1 cellular context compared by ENCODE assay signal in genomic region chr1:25993197-25993951, GRCh38.
A peak's percentile ranks its signal among the peaks of the same experiment; 100 is the strongest.
TF ChIP-seq lines count a peak whose summit lies in the region.

No MANE protein-coding gene starts in this region.

TF ChIP-seq in K562, 482 proteins besides CTCF, POLR2A, EP300 and RAD21 (continued from another document and continues in another):
- TF ChIP-seq ZNF609 (CRISPR knock-in tag; IDR thresholded peaks at IDR 0.05; ENCODE audit: borderline replicate concordance) (0 out of 2 replicates have a peak, but pooled peaks have one; percentile 35), ZNF197 (CRISPR knock-in tag; IDR thresholded peaks at IDR 0.05; ENCODE audit: low read depth) (no peak), ZBTB17 (CRISPR knock-in tag; IDR thresholded peaks at IDR 0.05) (no peak), BCOR (IDR thresholded peaks at IDR 0.05) (no peak), NELFE (IDR thresholded peaks at IDR 0.05; ENCODE audit: insufficient read depth, insufficient read length) (no peak), ID3 (CRISPR knock-in tag; IDR thresholded peaks at IDR 0.05) (no peak), ID3 (tag; IDR thresholded peaks at IDR 0.05) (peak; percentile 68; the same call in 1 of the 2 replicates), ZNF395 (CRISPR knock-in tag; IDR thresholded peaks at IDR 0.05) (no peak), BRD9 (IDR thresholded peaks at IDR 0.05; ENCODE audit: low read depth, partially characterized antibody) (no peak), ZNF780A (CRISPR knock-in tag; IDR thresholded peaks at IDR 0.05) (no peak), ZNF589 (CRISPR knock-in tag; IDR thresholded peaks at IDR 0.05; ENCODE audit: low read depth) (peak; percentile 68; the same call in 1 of the 2 replicates), ZFX (CRISPR knock-in tag; IDR thresholded peaks at IDR 0.05) (peak; percentile 34; the same call in 1 of the 2 replicates), HNRNPL (IDR thresholded peaks at IDR 0.05; ENCODE audit: low read depth, low read length) (no peak), NCOA1 (IDR thresholded peaks at IDR 0.05; ENCODE audit: low read depth) (no peak), TRIM25 (IDR thresholded peaks at IDR 0.05; ENCODE audit: borderline replicate concordance) (no peak), ELF1 (tag; IDR thresholded peaks at IDR 0.05) (no peak), HIVEP1 (CRISPR knock-in tag; IDR thresholded peaks at IDR 0.05) (no peak), ZFP36 (IDR thresholded peaks at IDR 0.05; ENCODE audit: low read depth, low read length, partially characterized antibody) (no peak), CGGBP1 (CRISPR knock-in tag; IDR thresholded peaks at IDR 0.05) (no peak), JUNB (CRISPR knock-in tag; conservative IDR thresholded peaks at IDR 0.05) (no peak), ETV6 (IDR thresholded peaks at IDR 0.05; ENCODE audit: borderline replicate concordance in 1 of 2, low read depth in 2 of 2, low read length in 1 of 2) (no peak), ETV6 (CRISPR knock-in tag; IDR thresholded peaks at IDR 0.05; ENCODE audit: borderline replicate concordance) (no peak), NFRKB (IDR thresholded peaks at IDR 0.05; ENCODE audit: low read depth) (no peak), ZNF75A (CRISPR knock-in tag; IDR thresholded peaks at IDR 0.05) (no peak), SREBF2 (CRISPR knock-in tag; IDR thresholded peaks at IDR 0.05) (no peak), RFX5 (IDR thresholded peaks at IDR 0.05; ENCODE audit: low read depth, low read length) (no peak), HOXB6 (CRISPR knock-in tag; IDR thresholded peaks at IDR 0.05; ENCODE audit: borderline replicate concordance) (no peak), MXI1 (IDR thresholded peaks at IDR 0.05; ENCODE audit: low read depth, low read length) (no peak), CBX8 (IDR thresholded peaks at IDR 0.05; ENCODE audit: borderline replicate concordance, extremely low read depth, low read depth, low read length, poor library complexity, severe bottlenecking) (no peak), KDM5B (IDR thresholded peaks at IDR 0.05; ENCODE audit: insufficient replicate concordance, low read depth, low read length) (no peak), ZNF23 (CRISPR knock-in tag; IDR thresholded peaks at IDR 0.05) (no peak), DDX20 (tag; IDR thresholded peaks at IDR 0.05; ENCODE audit: low read depth) (no peak), NR2C2 (CRISPR knock-in tag; IDR thresholded peaks at IDR 0.05) (no peak), NR2C2 (tag; IDR thresholded peaks at IDR 0.05) (peak; percentile 30; the same call in 1 of the 2 replicates), TRIM28 (IDR thresholded peaks at IDR 0.05) (no peak; the same call in 1 of the 2 replicates), FOXJ2 (tag; IDR thresholded peaks at IDR 0.05) (no peak), HBP1 (CRISPR knock-in tag; IDR thresholded peaks at IDR 0.05) (no peak), U2AF1 (optimal IDR thresholded peaks at IDR 0.05; ENCODE audit: low read depth, low read length) (no peak), ARID4B (CRISPR knock-in tag; IDR thresholded peaks at IDR 0.05) (no peak), CSDE1 (IDR thresholded peaks at IDR 0.05) (0 out of 4 replicates have a peak, but pooled peaks of 1 of the 2 experiments have one; percentile 48), ETS1 (conservative IDR thresholded peaks at IDR 0.05; ENCODE audit: control insufficient read depth, low read depth, low read length) (no peak), NCOA2 (IDR thresholded peaks at IDR 0.05; ENCODE audit: partially characterized antibody in 2 of 2) (no peak), ZHX1 (conservative IDR thresholded peaks at IDR 0.05; ENCODE audit: low read length) (no peak), ZBTB43 (CRISPR knock-in tag; IDR thresholded peaks at IDR 0.05) (no peak), KLF1 (tag; IDR thresholded peaks at IDR 0.05) (no peak), ZKSCAN3 (CRISPR knock-in tag; IDR thresholded peaks at IDR 0.05) (no peak)
